1 cellular context compared by ENCODE assay signal in genomic region chr20:33569290-33570094, GRCh38.
TF ChIP-seq lines count a peak whose summit lies in the region.

No MANE protein-coding gene starts in this region.

TF ChIP-seq in liver, 16 proteins besides CTCF, POLR2A, EP300 and RAD21 (continued from another document):
- TF ChIP-seq REST (IDR thresholded peaks at IDR 0.05) (no peak), RXRA (IDR thresholded peaks at IDR 0.05) (peak; percentile 82 to 91), ATF3 (IDR thresholded peaks at IDR 0.05) (no peak), GABPA (IDR thresholded peaks at IDR 0.05 in 1 of 2, conservative IDR thresholded peaks at IDR 0.05 in 1 of 2) (no peak), MAX (IDR thresholded peaks at IDR 0.05) (no peak), FOXA1 (IDR thresholded peaks at IDR 0.05) (no peak), ZBTB33 (IDR thresholded peaks at IDR 0.05) (no peak), NR2F2 (IDR thresholded peaks at IDR 0.05) (peak; percentile 41), YY1 (IDR thresholded peaks at IDR 0.05) (no peak)
